ENCODE assay signal across 8 cellular contexts in the genomic region with DNA sequence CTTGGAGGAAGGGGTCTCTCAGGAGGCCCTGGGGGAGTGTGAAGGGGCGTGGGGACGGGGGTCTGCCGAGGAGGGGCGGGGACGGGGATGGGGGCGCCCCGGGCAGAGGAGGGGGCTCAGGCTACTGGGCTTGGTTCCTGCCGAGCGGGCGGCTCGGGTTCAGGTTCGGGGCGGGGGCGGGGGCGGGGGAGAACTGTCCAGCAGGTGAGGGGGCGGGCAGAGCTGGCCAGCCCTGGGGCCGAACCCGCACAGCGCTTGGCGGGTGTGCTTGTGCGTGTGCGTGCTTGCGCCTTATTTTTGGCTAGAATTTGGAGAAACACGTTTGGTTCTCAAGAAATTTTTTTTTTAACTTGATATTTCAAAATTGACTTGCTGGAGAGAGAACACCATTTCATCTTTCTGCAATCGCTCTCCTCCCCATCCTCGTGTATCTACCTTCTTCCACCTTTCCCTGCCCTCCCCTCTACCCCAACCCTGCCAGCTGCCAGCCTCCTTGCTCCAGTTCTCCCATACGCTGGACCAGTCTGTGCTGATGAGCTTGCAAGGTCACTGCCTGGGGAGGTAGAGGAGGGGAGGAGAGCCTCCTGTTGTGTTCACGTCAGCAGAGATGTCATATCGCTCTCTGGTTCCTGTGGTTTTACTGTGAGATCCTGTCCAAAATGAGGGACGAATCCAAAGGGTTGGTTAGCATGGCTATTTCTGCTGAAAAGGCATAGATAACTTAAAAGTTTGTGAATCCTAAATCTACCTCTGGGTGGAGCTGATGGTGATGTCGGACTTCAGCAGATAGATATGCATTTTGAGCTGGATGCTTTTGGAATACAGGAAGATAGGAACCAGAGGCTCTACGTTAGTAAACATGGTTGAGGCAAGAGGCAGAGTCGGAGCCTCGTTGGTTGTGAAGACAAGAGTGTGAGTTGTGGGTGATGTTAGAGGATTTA. TPM values are rescaled to one million over a fixed set of nuclear protein-coding genes. Genes with fewer than 3 reads are reported as not detected.
DNase-seq lines count a peak whose midpoint lies in the region; ATAC-seq, FAIRE-seq and TF ChIP-seq lines count a peak whose summit lies in the region.

No MANE protein-coding gene starts in this region.

- DNase-seq in CD4-positive, alpha-beta T cell = peak in 3 of 10 experiments; percentile 21 to 37 (median 22)
- peak; percentile 23 for DNase-seq in SHP77 treated with DMSO at 0.1 percent for 48 hours (lab: John Stamatoyannopoulos, UW)
- peak; percentile 45 for DNase-seq in brain microvascular endothelial cell
- DNase-seq in iPS-NIHi7 (ENCODE audit: extremely low spot score) = peak; percentile 69
- no peak for DNase-seq in small intestine
- DNase-seq in GM12891 (ENCODE audit: insufficient read length, low spot score) = no peak

- in situ Hi-C loops in brain microvascular endothelial cell (cut with HindIII; ENCODE audit: low pct_ligation_motif_present, low sequenced_read_pairs) = no loop called here

- H3K9me3 Mint-ChIP-seq in CD4-positive, alpha-beta T cell = no peaks in the 10 kb centered on the region

- no peaks in the 10 kb centered on the region for H3K9me3 ChIP-seq in CD4-positive, alpha-beta T cell (ENCODE audit: control insufficient read depth, low read length)
- H3K9me3 ChIP-seq in HUES48 (ENCODE audit: control insufficient read depth, insufficient read depth, low read length) = no peaks in the 10 kb centered on the region
- no peaks in the 10 kb centered on the region for H3K9me3 ChIP-seq in small intestine (ENCODE audit: control insufficient read depth, low read depth)

- peak overlapping the region; percentile 90 for H3K4me3 Mint-ChIP-seq in CD4-positive, alpha-beta T cell

- TF ChIP-seq CTCF in CD4-positive, alpha-beta T cell (IDR thresholded peaks at IDR 0.05) = no peak
- peak; percentile 21 for TF ChIP-seq CTCF in brain microvascular endothelial cell (IDR thresholded peaks at IDR 0.05; ENCODE audit: low read depth, low read length, missing control alignments)

- H3K27me3 Mint-ChIP-seq in CD4-positive, alpha-beta T cell = no peaks in the 10 kb centered on the region

- H3K9ac ChIP-seq in HUES48 (ENCODE audit: low read depth, low read length) = peak overlapping the region; percentile 8

- H3K36me3 ChIP-seq in HUES48 (ENCODE audit: control insufficient read depth, insufficient read depth, low read length) (peaks cover 20% of the 10 kb centered on the region), brain microvascular endothelial cell (replicated peaks) (peaks cover 13% of the 10 kb centered on the region), small intestine (ENCODE audit: control insufficient read depth in 2 of 2, insufficient read depth in 2 of 2, low read length in 2 of 2) (peaks cover 2 to 11% of the 10 kb centered on the region in 2 donors)

- H3K4me1 ChIP-seq in HUES48 (ENCODE audit: control insufficient read depth, insufficient read depth, low read length) = peaks cover 33% of the 10 kb centered on the region
- H3K4me1 ChIP-seq in small intestine (ENCODE audit: control insufficient read depth in 2 of 2, insufficient read depth in 1 of 2, low read depth in 1 of 2, low read length in 1 of 2) = peaks cover 2 to 3% of the 10 kb centered on the region in 2 donors

- peaks cover 54% of the 10 kb centered on the region for H3K4me1 Mint-ChIP-seq in CD4-positive, alpha-beta T cell (ENCODE audit: low read depth)

- H3K27ac ChIP-seq in CD4-positive, alpha-beta T cell (ENCODE audit: low read depth, low read length) = peak overlapping the region; percentile 91
- H3K27ac ChIP-seq in HUES48 (ENCODE audit: low read depth, low read length) = peak overlapping the region; percentile 95
- peak overlapping the region; percentile 86 for H3K27ac ChIP-seq in brain microvascular endothelial cell
- peak overlapping the region; percentile 53 to 92 for H3K27ac ChIP-seq in small intestine (ENCODE audit: low read depth in 1 of 2, low read length in 1 of 2)

- WGBS in small intestine, 3 donors = 1 to 3% (median 2%) methylated on average over 25 to 34 of the region's 34 CpGs

- CTCF ChIA-PET in CD4-positive, alpha-beta T cell (lab: Charles Lee) = interaction anchor here (1.5 to 3.3 kb wide), 4 partner anchors 11 to 84 kb away, joined by 3 to 10 read pairs (median 6); a partner anchor contains a TSS

- H3K4me3 ChIP-seq in HUES48 (ENCODE audit: low read depth, low read length) (peak overlapping the region; percentile 94), brain microvascular endothelial cell (ENCODE audit: low read depth, low read length) (peak overlapping the region; percentile 76), small intestine (ENCODE audit: low read depth in 1 of 2, low read length in 2 of 2) (peak overlapping the region; percentile 74 to 85)

- no peaks in the 10 kb centered on the region for H3K27me3 ChIP-seq in CD4-positive, alpha-beta T cell (ENCODE audit: control insufficient read depth, insufficient read depth, low read length)
- H3K27me3 ChIP-seq in HUES48 (ENCODE audit: control insufficient read depth, insufficient read depth, low read length) (no peaks in the 10 kb centered on the region), brain microvascular endothelial cell (replicated peaks) (no peaks in the 10 kb centered on the region), small intestine (ENCODE audit: control insufficient read depth in 2 of 2, insufficient read depth in 2 of 2, low read length in 2 of 2) (no peaks in the 10 kb centered on the region)

- H3K36me3 Mint-ChIP-seq in CD4-positive, alpha-beta T cell (ENCODE audit: low read depth) = peaks cover 44% of the 10 kb centered on the region

- FAIRE-seq in small intestine (lab: Jason Lieb, UNC) (no peak), GM12891 (lab: Jason Lieb, UNC) (no peak)

- intact Hi-C loops in CD4-positive, alpha-beta T cell (cut with DNase I, micrococcal nuclease) = loop anchor here in 1 of 2 experiments (5.0 to 10.0 kb wide), 4 partner anchors 38 to 566 kb away; a partner anchor contains a TSS

- ATAC-seq in CD4-positive, alpha-beta T cell (ENCODE audit: poor library complexity) = no peak
- no peak for ATAC-seq in GM19328 (IDR thresholded peaks at IDR 0.05; ENCODE audit: unreplicated experiment)

- TF ChIP-seq POLR2A in GM12891 (IDR thresholded peaks at IDR 0.05; ENCODE audit: low read depth, low read length) = no peak

- H3K27ac Mint-ChIP-seq in CD4-positive, alpha-beta T cell = peak overlapping the region; percentile 99

- POLR2A ChIA-PET in CD4-positive, alpha-beta T cell (lab: Charles Lee) = interaction anchor here (0.6 to 4.4 kb wide), 12 partner anchors 11 to 156 kb away, joined by 3 to 21 read pairs (median 4); a partner anchor contains a TSS

TF ChIP-seq in GM12891, 5 proteins besides CTCF, POLR2A, EP300 and RAD21:
- no peak for TF ChIP-seq TAF1 (IDR thresholded peaks at IDR 0.05; ENCODE audit: low read depth, low read length)
- TF ChIP-seq POU2F2 (IDR thresholded peaks at IDR 0.05; ENCODE audit: low read depth, low read length) = no peak
- no peak for TF ChIP-seq SPI1 (IDR thresholded peaks at IDR 0.05; ENCODE audit: low read depth, low read length)
- no peak for TF ChIP-seq POLR2AphosphoS5 (IDR thresholded peaks at IDR 0.05; ENCODE audit: low read depth, low read length)
- no peak for TF ChIP-seq PAX5 (IDR thresholded peaks at IDR 0.05; ENCODE audit: insufficient read depth, low read length, severe bottlenecking)

RNA-seq across cellular contexts. Expression of a gene that starts 0.7 kb away (rescaled TPM):
- total RNA-seq in CD4-positive, alpha-beta T cell = 100 to 1,000 TPM; 161 to 178 TPM
- 10 to 100 TPM; 19.2 to 27.7 (median 23.9) TPM for polyA plus RNA-seq in small intestine
- polyA plus RNA-seq in GM12891 (2012; ENCODE audit: low read depth, missing spikeins) = 15.8 TPM

RNA-seq across cellular contexts. Expression of a gene that starts 12.8 kb away (rescaled TPM):
- total RNA-seq in CD4-positive, alpha-beta T cell = 1 to 10 TPM; 1.8 to 2.3 TPM
- polyA plus RNA-seq in small intestine = 100 to 1,000 TPM; 102 to 366 (median 223) TPM
- 3.9 TPM for polyA plus RNA-seq in GM12891 (2012; ENCODE audit: low read depth, missing spikeins)

RNA-seq across cellular contexts. Expression of a gene that starts 22.0 kb away (rescaled TPM):
- 10 to 100 TPM; 16.8 to 17.2 TPM for total RNA-seq in CD4-positive, alpha-beta T cell
- polyA plus RNA-seq in small intestine = 10 to 100 TPM; 44.1 to 53.3 (median 48.6) TPM
- 10.5 TPM for polyA plus RNA-seq in GM12891 (2012; ENCODE audit: low read depth, missing spikeins)

RNA-seq across cellular contexts. Expression of a gene that starts 55.8 kb away (rescaled TPM):
- total RNA-seq in CD4-positive, alpha-beta T cell = 10 to 100 TPM; 57.3 to 57.6 TPM
- 10 to 100 TPM; 25.1 to 39.4 (median 26.2) TPM for polyA plus RNA-seq in small intestine
- 133 TPM for polyA plus RNA-seq in GM12891 (2012; ENCODE audit: low read depth, missing spikeins)

Comparison
In these comparisons a context has a peak if more than half of its experiments do, and no peak if none do; other contexts are left out.
1. DNase-seq: peak in SHP77 treated with DMSO at 0.1 percent for 48 hours (single experiment), brain microvascular endothelial cell (single experiment) and iPS-NIHi7 (single experiment); none in small intestine (single experiment) and GM12891 (single experiment).
2. Peak in every context shown above with its lines, with median percentiles within 50 percentile points of each other: H3K27ac ChIP-seq and H3K4me3 ChIP-seq.